13 cellular contexts compared by ENCODE assay signal in genomic region chr13:41505209-41505835, GRCh38. TPM values are rescaled to one million over a fixed set of nuclear protein-coding genes. Genes with fewer than 3 reads are reported as not detected.
A peak's percentile ranks its signal among the peaks of the same experiment; 100 is the strongest.
DNase-seq lines count a peak whose midpoint lies in the region; ATAC-seq and TF ChIP-seq lines count a peak whose summit lies in the region.
"Had no signal": no experiment of that assay in that cellular context is flagged by ENCODE, and none has a peak within 500 bp of the region (broad histone marks: within the 10 kb centered on the region; RNA-seq: fewer than 3 reads in every experiment).

No MANE protein-coding gene starts in this region.

- H3K4me2 ChIP-seq in OCI-LY1 (ENCODE audit: low read length) = no peak overlapping the region
- H3K4me2 ChIP-seq in trophoblast cell (ENCODE audit: low read length) = no peak overlapping the region

- TF ChIP-seq CTCF in OCI-LY1 (IDR thresholded peaks at IDR 0.05; ENCODE audit: low read length) (no peak), GM10248 (IDR thresholded peaks at IDR 0.05; ENCODE audit: control extremely low read depth, extremely low read depth, low read depth, missing control alignments) (no peak)

- H3K27ac ChIP-seq in OCI-LY1 (ENCODE audit: low read depth, low read length, poor library complexity, severe bottlenecking) (peak overlapping the region; percentile 39), epithelial cell of prostate (no peak overlapping the region), trophoblast cell (ENCODE audit: low read depth, low read length) (no peak overlapping the region), right cardiac atrium (ENCODE audit: low read length) (no peak overlapping the region)
- H3K27ac ChIP-seq: neutrophil had no signal

- no peaks in the 10 kb centered on the region for H3K9me3 ChIP-seq in OCI-LY1 (ENCODE audit: low read length)
- peaks cover 1% of the 10 kb centered on the region for H3K9me3 ChIP-seq in trophoblast cell (ENCODE audit: insufficient read depth, low read depth, low read length)
- no peaks in the 10 kb centered on the region for H3K9me3 ChIP-seq in right cardiac atrium (ENCODE audit: control insufficient read depth, low read length)

- no peak overlapping the region for H3K23ac ChIP-seq in trophoblast cell (ENCODE audit: low read length)

- no CpG with 5 or more reads among the region's 2 CpGs for WGBS in trophoblast cell (ENCODE audit: extremely low coverage, insufficient coverage, insufficient read length)
- WGBS in right cardiac atrium = 79% methylated on average over 2 of the region's 2 CpGs

- no peak overlapping the region for H3K14ac ChIP-seq in trophoblast cell (ENCODE audit: low read length)

- no peaks in the 10 kb centered on the region for H3K27me3 ChIP-seq in OCI-LY1 (ENCODE audit: insufficient read depth, low read length)
- peaks cover 3% of the 10 kb centered on the region for H3K27me3 ChIP-seq in trophoblast cell (ENCODE audit: insufficient read depth, low read length)
- H3K27me3 ChIP-seq in right cardiac atrium (ENCODE audit: control insufficient read depth, insufficient read depth) = no peaks in the 10 kb centered on the region
- H3K27me3 ChIP-seq: neutrophil had no signal

- no peak for ATAC-seq in right cardiac atrium
- ATAC-seq: left colon had no signal

- H2BK5ac ChIP-seq in trophoblast cell (ENCODE audit: low read depth, low read length, poor library complexity) = no peak overlapping the region

- CTCF ChIA-PET in GM10248 (lab: Yijun Ruan, JAX) = interaction anchor here (1.2 kb wide), 1 partner anchor 13 kb away, joined by 3 read pairs; no protein-coding TSS in a partner anchor

- no peak overlapping the region for H3K4ac ChIP-seq in trophoblast cell (ENCODE audit: low read depth, low read length)

- no peak overlapping the region for H4K91ac ChIP-seq in trophoblast cell (ENCODE audit: low read depth, low read length)

- intact Hi-C loops in posterior cingulate gyrus (cut with DNase I) (no loop called here), right cardiac atrium (cut with DNase I) (no loop called here)

- no peak overlapping the region for H2BK120ac ChIP-seq in trophoblast cell (ENCODE audit: insufficient read depth, low read length, poor library complexity)

- peak; percentile 94 for DNase-seq in EH (ENCODE audit: low read depth)
- peak; percentile 33 for DNase-seq in epithelial cell of prostate (ENCODE audit: low read depth, low spot score)
- DNase-seq in trophoblast cell = peak; percentile 89 to 96
- DNase-seq in GM10248 (ENCODE audit: extremely low spot score) = no peak
- DNase-seq in posterior cingulate gyrus = no peak
- no peak for DNase-seq in HuH-7 (ENCODE audit: low spot score)
- DNase-seq in right cardiac atrium = no peak
- DNase-seq: left colon; NCI-H2227 treated with DMSO at 0.1 percent for 48 hours; RPMI8226; stimulated activated CD4-positive, alpha-beta T cell treated with anti-CD3 and anti-CD28 coated beads, Interleukin-2, amount 100 ng/mL, for 48 hours had no signal

- H3K18ac ChIP-seq in trophoblast cell (ENCODE audit: low read length) = no peak overlapping the region

- H3K4me3 ChIP-seq in OCI-LY1 (ENCODE audit: low read depth, low read length, poor library complexity, severe bottlenecking) = no peak overlapping the region
- no peak overlapping the region for H3K4me3 ChIP-seq in trophoblast cell (ENCODE audit: low read depth, low read length)
- no peak overlapping the region for H3K4me3 ChIP-seq in right cardiac atrium (ENCODE audit: low read length)

- peaks cover 9% of the 10 kb centered on the region; the same call in 1 of the 2 replicates for H3F3A ChIP-seq in OCI-LY1 (ENCODE audit: insufficient read depth, low read length)

- no peaks in the 10 kb centered on the region for H3K79me1 ChIP-seq in trophoblast cell (ENCODE audit: low read length)

- no peak overlapping the region for H2BK12ac ChIP-seq in trophoblast cell (ENCODE audit: low read length)

- H4K12ac ChIP-seq in trophoblast cell (ENCODE audit: low read depth, low read length) = no peak overlapping the region

- H3K9ac ChIP-seq in OCI-LY1 (ENCODE audit: low read length) (no peak overlapping the region), trophoblast cell (ENCODE audit: low read length) (no peak overlapping the region)

- H3K36me3 ChIP-seq in OCI-LY1 (ENCODE audit: insufficient read depth, low read length) (peaks cover 4% of the 10 kb centered on the region), trophoblast cell (ENCODE audit: control insufficient read depth in 1 of 2, insufficient read depth in 2 of 2, low read length in 2 of 2) (no peaks in the 10 kb centered on the region)
- H3K36me3 ChIP-seq: neutrophil had no signal

- H2AK5ac ChIP-seq in trophoblast cell (ENCODE audit: low read length) = no peak overlapping the region

- H4K20me1 ChIP-seq in OCI-LY1 (ENCODE audit: insufficient read depth, low read length) = no peaks in the 10 kb centered on the region

- POLR2A ChIA-PET in GM10248 (lab: Yijun Ruan, JAX) = no interaction called here

- H4K8ac ChIP-seq in trophoblast cell (ENCODE audit: low read depth, low read length) = no peak overlapping the region

- H3K4me1 ChIP-seq in OCI-LY1 (ENCODE audit: insufficient read depth, low read length, severe bottlenecking) = peaks cover 52% of the 10 kb centered on the region
- no peaks in the 10 kb centered on the region for H3K4me1 ChIP-seq in trophoblast cell (ENCODE audit: control insufficient read depth in 1 of 2, insufficient read depth in 2 of 2, low read length in 2 of 2)
- H3K4me1 ChIP-seq in right cardiac atrium (ENCODE audit: control insufficient read depth, insufficient read depth, low read length) = no peaks in the 10 kb centered on the region

- H3K79me2 ChIP-seq in OCI-LY1 (ENCODE audit: insufficient read depth, low read length) = no peaks in the 10 kb centered on the region
- no peaks in the 10 kb centered on the region for H3K79me2 ChIP-seq in trophoblast cell (ENCODE audit: control insufficient read depth, insufficient read depth, low read length, poor library complexity)

- H2AFZ ChIP-seq in OCI-LY1 (ENCODE audit: low read length) (no peak overlapping the region), trophoblast cell (ENCODE audit: insufficient read depth, low read length, poor library complexity) (no peak overlapping the region)

- no peaks in the 10 kb centered on the region for H3K9me2 ChIP-seq in OCI-LY1 (ENCODE audit: low read depth, low read length)

RNA-seq across cellular contexts. Expression of gene RGCC, which starts 48.0 kb away (rescaled TPM):
- 29.5 and 29.8 TPM in 2 replicates for polyA plus RNA-seq in trophoblast cell (2013)
- 10 to 100 TPM; 19.3 to 42.6 (median 25.7) TPM for total RNA-seq in right cardiac atrium
- 59.5 TPM for polyA plus RNA-seq in right cardiac atrium

Comparison
In these comparisons a context has a peak if more than half of its experiments do, and no peak if none do; other contexts are left out.
1. DNase-seq: peak in EH (single experiment), epithelial cell of prostate (single experiment) and trophoblast cell (2 of 2); none in GM10248 (single experiment), posterior cingulate gyrus (0 of 10), HuH-7 (single experiment) and right cardiac atrium (0 of 3).